ENCODE assay signal across 15 cellular contexts in the genomic region with DNA sequence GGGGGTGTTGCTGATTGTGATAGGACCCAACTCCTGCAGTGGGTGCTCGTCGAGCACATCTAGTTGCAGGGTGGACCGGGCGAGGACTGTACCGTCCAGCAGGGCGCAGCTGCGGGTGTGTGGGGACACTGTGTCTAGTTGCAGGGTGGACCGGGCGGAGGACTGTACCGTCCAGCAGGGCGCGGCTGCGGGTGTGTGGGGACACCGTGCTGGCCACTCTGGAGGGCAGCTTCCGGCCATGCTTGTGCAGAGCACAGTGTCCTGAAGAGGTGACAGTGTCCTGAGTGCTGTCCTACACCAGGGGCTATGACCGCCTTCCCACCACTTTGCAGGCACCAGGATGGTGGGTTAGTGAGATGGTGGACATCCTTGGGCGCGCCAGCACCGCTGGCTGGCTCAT. TPM values are rescaled to one million over a fixed set of nuclear protein-coding genes. Genes with fewer than 3 reads are reported as not detected.
DNase-seq lines count a peak whose midpoint lies in the region; ATAC-seq, FAIRE-seq and TF ChIP-seq lines count a peak whose summit lies in the region.
"Had no signal": no experiment of that assay in that cellular context is flagged by ENCODE, and none has a peak within 500 bp of the region (broad histone marks: within the 10 kb centered on the region; RNA-seq: fewer than 3 reads in every experiment).

No MANE protein-coding gene starts in this region.

- no peak for TF ChIP-seq CTCF in GM23338 (conservative IDR thresholded peaks at IDR 0.05; ENCODE audit: low read depth in 2 of 2)
- TF ChIP-seq CTCF in K562 (IDR thresholded peaks at IDR 0.05 in 2 of 3, conservative IDR thresholded peaks at IDR 0.05 in 1 of 3; ENCODE audit: insufficient read depth in 2 of 3, low read depth in 1 of 3, low read length in 3 of 3) = no peak
- TF ChIP-seq CTCF in psoas muscle (IDR thresholded peaks at IDR 0.05) = no peak

- H3K4me2 ChIP-seq in BLaER1 treated with 17β-estradiol and CSF1 and Interleukin-3, amounts not matched to agents 10 nM and 100 nM = peak overlapping the region in 9 of 11 experiments; percentile 3 to 82 (median 57); a peak in 14 of 22 replicates
- H3K4me2 ChIP-seq in GM23338 (no peak overlapping the region), K562 (ENCODE audit: insufficient read depth, low read length) (no peak overlapping the region), mesendoderm (ENCODE audit: low read length) (no peak overlapping the region)

- DNase-seq in GM23338 (ENCODE audit: low spot score) = no peak
- DNase-seq in K562 (ENCODE audit: extremely low read depth in 1 of 4, low spot score in 3 of 4) = no peak
- DNase-seq in mesendoderm = no peak
- DNase-seq in psoas muscle = no peak
- no peak for DNase-seq in NCI-H1417 (lab: John Stamatoyannopoulos, UW)
- no peak for DNase-seq in posterior vena cava (ENCODE audit: low spot score)
- DNase-seq: AML-193; CD8-positive, alpha-beta memory T cell; GF-D8; GOT3; IMR-90; NCI-H1417 treated with DMSO at 0.1 percent for 48 hours; NCI-H524; SJCRH30 had no signal

- TF ChIP-seq EP300 in K562 (IDR thresholded peaks at IDR 0.05; ENCODE audit: low read length) = no peak

- H4K5ac ChIP-seq in mesendoderm (ENCODE audit: low read length) = no peak overlapping the region

- H3K18ac ChIP-seq in mesendoderm (ENCODE audit: low read length) = no peak overlapping the region

- H3K4ac ChIP-seq in mesendoderm (ENCODE audit: low read depth, low read length) = no peak overlapping the region

- peak overlapping the region; percentile 43 for H2AK5ac ChIP-seq in mesendoderm (ENCODE audit: low read length)

- no peaks in the 10 kb centered on the region for H3K36me3 Mint-ChIP-seq in GM23338 (ENCODE audit: low read depth)
- H3K36me3 Mint-ChIP-seq: CD8-positive, alpha-beta memory T cell had no signal

- intact Hi-C loops in K562 (cut with micrococcal nuclease) = no loop called here
- intact Hi-C loops in psoas muscle (cut with DNase I) = no loop called here
- intact Hi-C loops in posterior vena cava (cut with DNase I) = no loop called here

- H3K56ac ChIP-seq in mesendoderm (ENCODE audit: low read length) = peak overlapping the region; percentile 57

- no peak overlapping the region for H2AFZ ChIP-seq in GM23338
- no peak overlapping the region for H2AFZ ChIP-seq in K562 (ENCODE audit: low read depth, low read length)

- in situ Hi-C loops in K562 (cut with MboI) = no loop called here

- H3K79me2 ChIP-seq in GM23338 (replicated peaks; ENCODE audit: insufficient read depth) = no peaks in the 10 kb centered on the region
- H3K79me2 ChIP-seq in K562 (ENCODE audit: control insufficient read depth, insufficient read depth, low read length) = no peaks in the 10 kb centered on the region
- H3K79me2 ChIP-seq in mesendoderm (ENCODE audit: control insufficient read depth, insufficient read depth, low read length) = no peaks in the 10 kb centered on the region

- H2BK15ac ChIP-seq in mesendoderm (replicated peaks; ENCODE audit: low read depth) = no peak overlapping the region

- H4K20me1 ChIP-seq in BLaER1 treated with 17β-estradiol and CSF1 and Interleukin-3, amounts not matched to agents 10 nM and 100 nM = no peaks in the 10 kb centered on the region; a peak in 1 of 22 replicates
- H4K20me1 ChIP-seq in GM23338 (replicated peaks; ENCODE audit: insufficient read depth) = no peaks in the 10 kb centered on the region
- H4K20me1 ChIP-seq in K562 (replicated peaks; ENCODE audit: control insufficient read depth, insufficient read depth, low read length) = no peaks in the 10 kb centered on the region; the same call in none of the 2 replicates

- H3K9me3 Mint-ChIP-seq in GM23338 = no peaks in the 10 kb centered on the region
- H3K9me3 Mint-ChIP-seq: CD8-positive, alpha-beta memory T cell had no signal

- no peaks in the 10 kb centered on the region for H3K9me2 ChIP-seq in GM23338 (ENCODE audit: insufficient read depth)

- H3K4me1 Mint-ChIP-seq in GM23338 = no peaks in the 10 kb centered on the region; the same call in 1 of the 3 replicates

- H2BK5ac ChIP-seq in mesendoderm (ENCODE audit: low read length) = no peak overlapping the region

- H3K36me3 ChIP-seq in BLaER1 treated with 17β-estradiol and CSF1 and Interleukin-3, amounts not matched to agents 10 nM and 100 nM = no peaks in the 10 kb centered on the region
- H3K36me3 ChIP-seq in GM23338 (ENCODE audit: insufficient read depth) = no peaks in the 10 kb centered on the region
- H3K36me3 ChIP-seq in K562 (ENCODE audit: control insufficient read depth, insufficient read depth, low read length) = no peaks in the 10 kb centered on the region
- H3K36me3 ChIP-seq in mesendoderm (ENCODE audit: control insufficient read depth, insufficient read depth, low read length) = no peaks in the 10 kb centered on the region
- no peaks in the 10 kb centered on the region for H3K36me3 ChIP-seq in psoas muscle (ENCODE audit: insufficient read depth in 1 of 2, low read depth in 1 of 2)
- H3K36me3 ChIP-seq: SJCRH30 had no signal

- peak overlapping the region; percentile 12; the same call in 1 of the 3 replicates for H3K4me3 Mint-ChIP-seq in GM23338

- FAIRE-seq in K562 (lab: Jason Lieb, UNC) = no peak

- TF ChIP-seq POLR2A in K562 (conservative IDR thresholded peaks at IDR 0.05) = no peak

- H2BK120ac ChIP-seq in mesendoderm (ENCODE audit: low read depth, low read length) = no peak overlapping the region

- peaks cover 0 to 21% (median 0%) of the 10 kb centered on the region in 11 experiments; a peak in 3 of 22 replicates for H3K27me3 ChIP-seq in BLaER1 treated with 17β-estradiol and CSF1 and Interleukin-3, amounts not matched to agents 10 nM and 100 nM
- H3K27me3 ChIP-seq in GM23338 (ENCODE audit: insufficient read depth) = peaks cover 36% of the 10 kb centered on the region
- peaks cover 60 to 84% of the 10 kb centered on the region in 2 experiments for H3K27me3 ChIP-seq in K562 (ENCODE audit: control insufficient read depth in 2 of 2, insufficient read depth in 2 of 2, low read length in 2 of 2)
- no peaks in the 10 kb centered on the region for H3K27me3 ChIP-seq in mesendoderm (ENCODE audit: insufficient read depth, low read length, poor library complexity)
- peaks cover 0 to 66% (median 16%) of the 10 kb centered on the region in 3 donors for H3K27me3 ChIP-seq in psoas muscle (ENCODE audit: insufficient read depth in 3 of 3, low read length in 2 of 3)
- H3K27me3 ChIP-seq: SJCRH30 had no signal

- no peak overlapping the region for H3K23ac ChIP-seq in mesendoderm (ENCODE audit: low read length)

- no peaks in the 10 kb centered on the region for H3F3A ChIP-seq in GM23338 (replicated peaks; ENCODE audit: low read depth)

- peaks cover 39% of the 10 kb centered on the region for H3K27me3 Mint-ChIP-seq in GM23338 (ENCODE audit: insufficient read depth, low read depth, poor library complexity)

- H3K4me1 ChIP-seq in BLaER1 treated with 17β-estradiol and CSF1 and Interleukin-3, amounts not matched to agents 10 nM and 100 nM = peaks cover 35 to 85% (median 69%) of the 10 kb centered on the region in 10 experiments
- H3K4me1 ChIP-seq in GM23338 (ENCODE audit: insufficient read depth) = no peaks in the 10 kb centered on the region; the same call in 1 of the 2 replicates
- H3K4me1 ChIP-seq in K562 (replicated peaks in 1 of 2; ENCODE audit: control insufficient read depth in 2 of 2, insufficient read depth in 2 of 2, low read length in 2 of 2) = peaks cover 0 to 25% of the 10 kb centered on the region in 2 experiments; a peak in 2 of 5 replicates
- H3K4me1 ChIP-seq in mesendoderm (ENCODE audit: control insufficient read depth, low read depth, low read length) = peaks cover 6% of the 10 kb centered on the region
- no peaks in the 10 kb centered on the region for H3K4me1 ChIP-seq in psoas muscle

- H3K27ac ChIP-seq in BLaER1 treated with 17β-estradiol and CSF1 and Interleukin-3, amounts not matched to agents 10 nM and 100 nM = peak overlapping the region in 5 of 11 experiments; percentile 1 to 62 (median 55); a peak in 7 of 22 replicates
- H3K27ac ChIP-seq in GM23338 (ENCODE audit: low read depth) (no peak overlapping the region), K562 (ENCODE audit: extremely low read depth, low read depth, low read length) (no peak overlapping the region), mesendoderm (ENCODE audit: low read depth, low read length) (no peak overlapping the region), psoas muscle (no peak overlapping the region)
- H3K27ac ChIP-seq: SJCRH30 had no signal

- 19% methylated on average over 19 of the region's 19 CpGs for WGBS in K562 (ENCODE audit: insufficient coverage, low coverage, missing lambda C conversion rate)
- WGBS in mesendoderm (ENCODE audit: extremely low coverage, insufficient coverage, low lambda C conversion rate) = no CpG with 5 or more reads among the region's 19 CpGs
- WGBS in psoas muscle, 3 donors = 88 to 90% (median 89%) methylated on average over 19 of the region's 19 CpGs

- ATAC-seq in GM23338 (no peak), K562 (peak; percentile 48), psoas muscle (no peak)

- POLR2A ChIA-PET in K562 (lab: Yijun Ruan, JAX) = no interaction called here

- H3K9me1 ChIP-seq in K562 (ENCODE audit: control insufficient read depth, insufficient read depth, low read length) = no peaks in the 10 kb centered on the region

- H3K27ac Mint-ChIP-seq in GM23338 = no peak overlapping the region
- H3K27ac Mint-ChIP-seq: CD8-positive, alpha-beta memory T cell had no signal

- no peaks in the 10 kb centered on the region for H3K9me3 ChIP-seq in BLaER1 treated with 17β-estradiol and CSF1 and Interleukin-3, amounts not matched to agents 10 nM and 100 nM (replicated peaks in 1 of 11)
- H3K9me3 ChIP-seq in K562 (replicated peaks; ENCODE audit: control insufficient read depth, insufficient read depth, low read depth, low read length) (no peaks in the 10 kb centered on the region), psoas muscle (no peaks in the 10 kb centered on the region)
- H3K9me3 ChIP-seq: SJCRH30 had no signal

- TF ChIP-seq RAD21 in K562 (CRISPR knock-in tag; conservative IDR thresholded peaks at IDR 0.05 in 1 of 2, IDR thresholded peaks at IDR 0.05 in 1 of 2) = no peak

- no peaks in the 10 kb centered on the region for H3K79me1 ChIP-seq in mesendoderm (ENCODE audit: low read length)

- no peak overlapping the region for H3K4me3 ChIP-seq in BLaER1 treated with 17β-estradiol and CSF1 and Interleukin-3, amounts not matched to agents 10 nM and 100 nM
- H3K4me3 ChIP-seq in GM23338 (no peak overlapping the region), K562 (no peak overlapping the region), mesendoderm (ENCODE audit: low read length) (no peak overlapping the region), psoas muscle (no peak overlapping the region)
- H3K4me3 ChIP-seq: SJCRH30 had no signal

- H4K8ac ChIP-seq in mesendoderm (ENCODE audit: low read depth, low read length) = no peak overlapping the region

- no TSS peak for BruUV-seq in K562 (replicated peaks; lab: Mats Ljungman, UMichigan)

- H3K9ac ChIP-seq in BLaER1 treated with 17β-estradiol and CSF1 and Interleukin-3, amounts not matched to agents 10 nM and 100 nM = peak overlapping the region in 4 of 11 experiments; percentile 15 to 47 (median 40); a peak in 5 of 22 replicates
- H3K9ac ChIP-seq in K562 (ENCODE audit: insufficient read depth in 1 of 2, low read depth in 2 of 2, low read length in 2 of 2) (no peak overlapping the region), mesendoderm (ENCODE audit: low read length) (no peak overlapping the region)

- CTCF ChIA-PET in K562 (lab: Yijun Ruan, JAX; ENCODE audit: low intra/inter-chr PET ratio) = no interaction called here

RNA-seq across cellular contexts. Expression of a gene that starts 4.6 kb away (rescaled TPM):
- total RNA-seq in GM23338 (2014; rRNA removed; shearing (Covaris generic)) = 0.83 and 2.0 TPM in 2 replicates
- polyA plus RNA-seq in GM23338 (2016; fragmentation: Nextera tagmentation; extraction: Ambion mirVana) = 0.50 and 0.53 TPM in 2 replicates
- total RNA-seq in K562 (2011; cell fraction: chromatin; rRNA removed; ENCODE audit: low replicate concordance) = 0.09 and 0.42 TPM in 2 replicates
- total RNA-seq in K562 (2011; cell fraction: nucleolus; rRNA removed) = 0.13 and 0.17 TPM in 2 replicates
- 0.29 and 0.38 TPM in 2 replicates for total RNA-seq in K562 (2011; cell fraction: nucleoplasm; rRNA removed)
- 1.5 and 2.1 TPM in 2 replicates for total RNA-seq in K562 (2014; rRNA removed)
- total RNA-seq in K562 (2014; rRNA removed; fragmentation: Illumina TruSeq; extraction: Trizol) = 0.29 and 0.33 TPM in 2 replicates
- 2.0 and 2.2 TPM in 2 replicates for total RNA-seq in K562 (2015; rRNA removed; fragmentation: Illumina TruSeq; extraction: Trizol)
- total RNA-seq in K562 (2021) = 1.9 and 2.1 TPM in 2 replicates
- 0.34 and 0.36 TPM in 2 replicates for polyA plus RNA-seq in K562 (2011; rRNA removed)
- polyA plus RNA-seq in K562 (2011; cell fraction: cytosol; rRNA removed) = 0.40 and 1.3 TPM in 2 replicates
- polyA plus RNA-seq in K562 (2011; cell fraction: nucleus; rRNA removed) = 0.45 and 0.75 TPM in 2 replicates
- 2.1 and 3.8 TPM in 2 replicates for polyA plus RNA-seq in K562 (2012)
- 0.98 and 1.7 TPM in 2 replicates for polyA plus RNA-seq in K562 (2014; fragmentation: Illumina TruSeq; extraction: Trizol)
- polyA plus RNA-seq in K562 (2014; fragmentation: Nextera tagmentation; extraction: Ambion mirVana) = not detected
- 0.82 and 2.0 TPM in 2 replicates for polyA plus RNA-seq in K562 (2014; rRNA removed)
- polyA minus RNA-seq in K562 (2011; rRNA and poly(A)+ RNA removed) = 0.11 and 0.36 TPM in 2 replicates
- 0.64 and 1.7 TPM in 2 replicates for polyA minus RNA-seq in K562 (2011; cell fraction: cytosol; rRNA and poly(A)+ RNA removed)
- polyA minus RNA-seq in K562 (2011; cell fraction: nucleus; rRNA and poly(A)+ RNA removed) = 0.33 and 0.54 TPM in 2 replicates
- polyA plus RNA-seq in mesendoderm (2013, experiment 1 of 2) = 0.66 TPM
- 0.87 TPM for polyA plus RNA-seq in mesendoderm (2013, experiment 2 of 2)
- total RNA-seq in psoas muscle = 1 to 10 TPM in 1 of 4 donors, under 1 TPM in 3; 0.69 to 1.7 (median 0.84) TPM
- polyA plus RNA-seq in psoas muscle = under 1 TPM; 0.08 to 0.76 (median 0.31) TPM
- 10 to 100 TPM in 1 of 2 donors, 1 to 10 TPM in 1; 7.7 to 11.3 TPM for total RNA-seq in posterior vena cava
- total RNA-seq: IMR-90 had no signal
- polyA plus RNA-seq: IMR-90 had no signal

RNA-seq across cellular contexts. Expression of a gene that starts 9.7 kb away (rescaled TPM):
- total RNA-seq in GM23338 (2014; rRNA removed; shearing (Covaris generic)) = 23.2 and 24.0 TPM in 2 replicates
- polyA plus RNA-seq in GM23338 (2016; fragmentation: Nextera tagmentation; extraction: Ambion mirVana) = 11.0 and 15.4 TPM in 2 replicates
- 10.0 and 50.7 TPM in 2 replicates for total RNA-seq in K562 (2011; cell fraction: chromatin; rRNA removed; ENCODE audit: low replicate concordance)
- 29.3 and 41.0 TPM in 2 replicates for total RNA-seq in K562 (2011; cell fraction: nucleolus; rRNA removed)
- total RNA-seq in K562 (2011; cell fraction: nucleoplasm; rRNA removed) = 13.9 and 21.2 TPM in 2 replicates
- 12.6 and 17.3 TPM in 2 replicates for total RNA-seq in K562 (2014; rRNA removed)
- total RNA-seq in K562 (2014; rRNA removed; fragmentation: Illumina TruSeq; extraction: Trizol) = 0.35 and 0.55 TPM in 2 replicates
- total RNA-seq in K562 (2015; rRNA removed; fragmentation: Illumina TruSeq; extraction: Trizol) = 2.6 and 2.7 TPM in 2 replicates
- total RNA-seq in K562 (2021) = 7.6 and 8.3 TPM in 2 replicates
- 2.3 and 5.5 TPM in 2 replicates for polyA plus RNA-seq in K562 (2011; rRNA removed)
- 5.7 and 16.5 TPM in 2 replicates for polyA plus RNA-seq in K562 (2011; cell fraction: cytosol; rRNA removed)
- 37.7 and 66.6 TPM in 2 replicates for polyA plus RNA-seq in K562 (2011; cell fraction: nucleus; rRNA removed)
- 6.3 and 16.5 TPM in 2 replicates for polyA plus RNA-seq in K562 (2012)
- polyA plus RNA-seq in K562 (2014; fragmentation: Illumina TruSeq; extraction: Trizol) = 0.52 and 2.1 TPM in 2 replicates
- polyA plus RNA-seq in K562 (2014; fragmentation: Nextera tagmentation; extraction: Ambion mirVana) = under 1 TPM; 0.07 to 0.18 TPM
- 6.5 and 8.1 TPM in 2 replicates for polyA plus RNA-seq in K562 (2014; rRNA removed)
- 0.57 and 0.91 TPM in 2 replicates for polyA minus RNA-seq in K562 (2011; rRNA and poly(A)+ RNA removed)
- 2.2 and 2.5 TPM in 2 replicates for polyA minus RNA-seq in K562 (2011; cell fraction: cytosol; rRNA and poly(A)+ RNA removed)
- 9.4 and 10.2 TPM in 2 replicates for polyA minus RNA-seq in K562 (2011; cell fraction: nucleus; rRNA and poly(A)+ RNA removed)
- polyA plus RNA-seq in mesendoderm (2013, experiment 1 of 2) = 10.7 TPM
- 10.9 TPM for polyA plus RNA-seq in mesendoderm (2013, experiment 2 of 2)
- 10 to 100 TPM in 2 of 4 donors, 1 to 10 TPM in 2; 8.3 to 10.5 (median 9.7) TPM for total RNA-seq in psoas muscle
- 10 to 100 TPM in 2 of 3 donors, 1 to 10 TPM in 1; 9.9 to 13.7 (median 10.1) TPM for polyA plus RNA-seq in psoas muscle
- total RNA-seq in posterior vena cava = 10 to 100 TPM; 18.1 to 18.8 TPM

RNA-seq across cellular contexts. Expression of a gene that starts 49.0 kb away (rescaled TPM):
- total RNA-seq in GM23338 (2014; rRNA removed; shearing (Covaris generic)) = 92.3 and 106 TPM in 2 replicates
- polyA plus RNA-seq in GM23338 (2016; fragmentation: Nextera tagmentation; extraction: Ambion mirVana) = 39.9 and 40.3 TPM in 2 replicates
- total RNA-seq in K562 (2011; cell fraction: chromatin; rRNA removed; ENCODE audit: low replicate concordance) = 83.4 and 274 TPM in 2 replicates
- 193 and 201 TPM in 2 replicates for total RNA-seq in K562 (2011; cell fraction: nucleolus; rRNA removed)
- total RNA-seq in K562 (2011; cell fraction: nucleoplasm; rRNA removed) = 97.9 and 105 TPM in 2 replicates
- total RNA-seq in K562 (2014; rRNA removed) = 86.9 and 98.3 TPM in 2 replicates
- 13.8 and 22.2 TPM in 2 replicates for total RNA-seq in K562 (2014; rRNA removed; fragmentation: Illumina TruSeq; extraction: Trizol)
- total RNA-seq in K562 (2015; rRNA removed; fragmentation: Illumina TruSeq; extraction: Trizol) = 45.6 and 45.8 TPM in 2 replicates
- 108 and 124 TPM in 2 replicates for total RNA-seq in K562 (2021)
- polyA plus RNA-seq in K562 (2011; rRNA removed) = 50.0 and 84.1 TPM in 2 replicates
- polyA plus RNA-seq in K562 (2011; cell fraction: cytosol; rRNA removed) = 68.5 and 125 TPM in 2 replicates
- polyA plus RNA-seq in K562 (2011; cell fraction: nucleus; rRNA removed) = 244 and 346 TPM in 2 replicates
- 106 and 149 TPM in 2 replicates for polyA plus RNA-seq in K562 (2012)
- 37.6 and 65.2 TPM in 2 replicates for polyA plus RNA-seq in K562 (2014; fragmentation: Illumina TruSeq; extraction: Trizol)
- polyA plus RNA-seq in K562 (2014; fragmentation: Nextera tagmentation; extraction: Ambion mirVana) = 1 to 10 TPM; 1.1 to 3.9 TPM
- 83.0 and 83.1 TPM in 2 replicates for polyA plus RNA-seq in K562 (2014; rRNA removed)
- 29.0 and 37.5 TPM in 2 replicates for polyA minus RNA-seq in K562 (2011; rRNA and poly(A)+ RNA removed)
- 63.7 and 76.3 TPM in 2 replicates for polyA minus RNA-seq in K562 (2011; cell fraction: cytosol; rRNA and poly(A)+ RNA removed)
- polyA minus RNA-seq in K562 (2011; cell fraction: nucleus; rRNA and poly(A)+ RNA removed) = 42.3 and 49.5 TPM in 2 replicates
- 41.1 TPM for polyA plus RNA-seq in mesendoderm (2013, experiment 1 of 2)
- polyA plus RNA-seq in mesendoderm (2013, experiment 2 of 2) = 42.3 TPM
- total RNA-seq in psoas muscle = 10 to 100 TPM; 17.8 to 33.6 (median 27.7) TPM
- 10 to 100 TPM in 2 of 3 donors, 1 to 10 TPM in 1; 9.2 to 21.2 (median 13.7) TPM for polyA plus RNA-seq in psoas muscle
- total RNA-seq in posterior vena cava = 10 to 100 TPM; 74.1 to 91.3 TPM

Comparison
In these comparisons a context has a peak if more than half of its experiments do, and no peak if none do; other contexts are left out.
1. H3K4me2 ChIP-seq: peak in BLaER1 treated with 17β-estradiol and CSF1 and Interleukin-3, amounts not matched to agents 10 nM and 100 nM (9 of 11); none in GM23338 (single experiment), K562 (single experiment) and mesendoderm (single experiment).